In the genomic region with DNA sequence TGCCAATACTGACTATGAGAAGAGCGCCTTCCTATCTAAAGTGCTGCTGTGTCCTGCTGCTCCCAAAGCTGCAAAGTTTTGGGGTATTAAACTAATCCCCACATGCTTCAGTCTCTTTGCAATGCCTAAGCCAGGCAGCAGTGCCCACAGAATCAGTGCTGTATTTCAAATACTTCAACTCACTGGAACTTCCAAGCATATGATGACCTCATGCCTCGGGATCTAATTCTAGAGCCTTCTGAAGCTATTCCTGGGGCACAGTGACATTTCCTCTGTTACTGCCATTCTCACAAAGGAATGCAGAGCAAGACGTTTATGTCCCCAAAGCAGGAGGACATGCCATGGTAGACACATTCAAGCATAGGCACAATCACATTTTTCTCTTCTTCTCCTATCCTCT, we compare ENCODE assay signal across 19 cellular contexts.
"Had no signal": no experiment of that assay in that cellular context is flagged by ENCODE, and none has a peak within 500 bp of the region (broad histone marks: within the 10 kb centered on the region; RNA-seq: fewer than 3 reads in every experiment).

No MANE protein-coding gene starts in this region.

- H3K4me3 ChIP-seq: esophagus muscularis mucosa, lung had no signal

- H3K9me3 ChIP-seq: esophagus muscularis mucosa had no signal

- H3K36me3 ChIP-seq: brain microvascular endothelial cell, esophagus muscularis mucosa, WERI-Rb-1 had no signal

- H3K9me3 Mint-ChIP-seq: activated naive CD8-positive, alpha-beta T cell treated with anti-CD3 and anti-CD28 coated beads, Interleukin-2, amount 50 U/mL, for 24 hours; stimulated activated memory B cell treated with anti-CD40 and anti-IgM and Interleukin-4, amounts not matched to agents 10 μg/mL and 1 μg/mL and 100 μg/mL, for 72 hours had no signal

- DNase-seq: activated CD4-positive, alpha-beta T cell treated with anti-CD3 and anti-CD28 coated beads for 36 hours; activated CD8-positive, alpha-beta memory T cell treated with anti-CD3 and anti-CD28 coated beads, Interleukin-2, amount 50 U/mL, for 48 hours; activated CD8-positive, alpha-beta T cell treated with anti-CD3 and anti-CD28 coated beads, Interleukin-2, amount 10 ng/mL, durations not matched to agents 7 days and 5 days; activated naive CD4-positive, alpha-beta T cell; activated naive CD8-positive, alpha-beta T cell treated with anti-CD3 and anti-CD28 coated beads, Interleukin-2, amount 50 U/mL, for 24 hours; brain microvascular endothelial cell; glutamatergic neuron; left colon; occipital lobe; right cardiac atrium; T-helper 9 cell; trophoblast cell; WERI-Rb-1 had no signal

- ATAC-seq: activated CD4-positive, alpha-beta T cell treated with anti-CD3 and anti-CD28 coated beads for 36 hours; activated CD8-positive, alpha-beta T cell treated with anti-CD3 and anti-CD28 coated beads, Interleukin-2, amount 10 ng/mL, durations not matched to agents 7 days and 5 days; activated naive CD8-positive, alpha-beta T cell treated with anti-CD3 and anti-CD28 coated beads, Interleukin-2, amount 50 U/mL, for 24 hours; left colon; right cardiac atrium; stimulated activated memory B cell treated with anti-CD40 and anti-IgM and Interleukin-4, amounts not matched to agents 10 μg/mL and 1 μg/mL and 100 μg/mL, for 72 hours had no signal

- H3K27ac ChIP-seq: brain microvascular endothelial cell, esophagus muscularis mucosa, WERI-Rb-1 had no signal

- H3K4me3 Mint-ChIP-seq: activated CD4-positive, alpha-beta T cell treated with anti-CD3 and anti-CD28 coated beads for 36 hours; activated CD8-positive, alpha-beta T cell treated with anti-CD3 and anti-CD28 coated beads, Interleukin-2, amount 10 ng/mL, durations not matched to agents 7 days and 5 days; activated naive CD8-positive, alpha-beta T cell treated with anti-CD3 and anti-CD28 coated beads, Interleukin-2, amount 50 U/mL, for 24 hours; activated T-helper 1 cell treated with anti-CD3 and anti-CD28 coated beads, Interleukin-12 subunit alpha, Interleukin-12 subunit beta, Interleukin-2, Interleukin-4 antibody, amounts not matched to agents 30 ng/mL and 10 ng/mL and 1 ng/mL, durations not matched to agents 14 hours and 24 hours and 36 hours; nephron; stimulated activated memory B cell treated with anti-CD40 and anti-IgM and Interleukin-4, amounts not matched to agents 10 μg/mL and 1 μg/mL and 100 μg/mL, for 72 hours had no signal

- H3K27me3 ChIP-seq: brain microvascular endothelial cell, esophagus muscularis mucosa had no signal

- H3K27me3 Mint-ChIP-seq: activated CD4-positive, alpha-beta T cell treated with anti-CD3 and anti-CD28 coated beads for 36 hours; activated naive CD8-positive, alpha-beta T cell treated with anti-CD3 and anti-CD28 coated beads, Interleukin-2, amount 50 U/mL, for 24 hours; progenitor cell of endocrine pancreas; stimulated activated memory B cell treated with anti-CD40 and anti-IgM and Interleukin-4, amounts not matched to agents 10 μg/mL and 1 μg/mL and 100 μg/mL, for 72 hours had no signal

- H3K36me3 Mint-ChIP-seq: stimulated activated memory B cell treated with anti-CD40 and anti-IgM and Interleukin-4, amounts not matched to agents 10 μg/mL and 1 μg/mL and 100 μg/mL, for 72 hours had no signal

- H3K27ac Mint-ChIP-seq: activated CD4-positive, alpha-beta T cell treated with anti-CD3 and anti-CD28 coated beads for 36 hours; activated CD8-positive, alpha-beta T cell treated with anti-CD3 and anti-CD28 coated beads, Interleukin-2, amount 10 ng/mL, durations not matched to agents 7 days and 5 days; activated naive CD8-positive, alpha-beta T cell treated with anti-CD3 and anti-CD28 coated beads, Interleukin-2, amount 50 U/mL, for 24 hours; activated T-helper 1 cell treated with anti-CD3 and anti-CD28 coated beads, Interleukin-12 subunit alpha, Interleukin-12 subunit beta, Interleukin-2, Interleukin-4 antibody, amounts not matched to agents 30 ng/mL and 10 ng/mL and 1 ng/mL, durations not matched to agents 14 hours and 24 hours and 36 hours; nephron; progenitor cell of endocrine pancreas; stimulated activated memory B cell treated with anti-CD40 and anti-IgM and Interleukin-4, amounts not matched to agents 10 μg/mL and 1 μg/mL and 100 μg/mL, for 72 hours had no signal
